Comparison of ENCODE assay signal across 1 cellular context in genomic region chr12:67572492-67572891, GRCh38.
TF ChIP-seq lines count a peak whose summit lies in the region.

No MANE protein-coding gene starts in this region.

TF ChIP-seq in GM23338, 12 proteins besides CTCF, POLR2A, EP300 and RAD21 (continued from another document):
- no peak for TF ChIP-seq ETS1 (IDR thresholded peaks at IDR 0.05)
- TF ChIP-seq JUNB (IDR thresholded peaks at IDR 0.05; ENCODE audit: unreplicated experiment) = no peak
- TF ChIP-seq POLR2AphosphoS5 (IDR thresholded peaks at IDR 0.05; ENCODE audit: low read depth) = no peak
